24 cellular contexts compared by ENCODE assay signal in the genomic region with DNA sequence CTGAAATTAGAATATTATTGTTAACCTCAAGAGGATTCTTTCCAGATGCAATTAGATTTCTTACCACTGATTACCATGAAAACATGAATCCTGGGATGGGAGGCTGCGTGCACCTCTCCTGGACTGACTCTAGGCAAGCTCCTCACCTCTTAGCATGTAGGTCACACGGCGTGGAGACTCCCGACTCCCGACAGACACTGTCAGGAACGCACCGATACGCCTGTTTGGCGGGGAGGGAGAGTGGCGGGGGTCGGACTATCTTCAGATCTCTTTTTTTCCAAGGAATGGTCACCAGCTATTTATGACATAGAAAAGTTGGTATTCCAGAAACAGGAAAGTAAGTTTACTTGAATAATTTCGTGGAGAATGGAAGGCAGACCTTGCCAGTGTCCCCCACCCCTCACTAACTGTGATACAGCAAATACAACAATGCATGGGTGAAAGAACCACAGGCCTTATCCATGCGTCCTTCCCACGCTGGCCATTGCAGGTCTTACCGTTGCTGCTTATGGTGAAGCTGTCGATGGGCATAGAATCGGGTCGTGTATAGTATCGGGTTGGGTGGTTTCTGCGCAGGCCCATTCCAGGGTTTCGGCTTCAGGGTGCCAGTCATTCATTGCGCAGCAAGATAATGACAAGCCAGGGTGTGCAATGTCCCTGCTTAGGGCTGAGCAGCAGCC.
"Had no signal": no experiment of that assay in that cellular context is flagged by ENCODE, and none has a peak within 500 bp of the region (broad histone marks: within the 10 kb centered on the region; RNA-seq: fewer than 3 reads in every experiment).

No MANE protein-coding gene starts in this region.

- H3K4me3 Mint-ChIP-seq: activated T-helper 1 cell treated with anti-CD3 and anti-CD28 coated beads, Interleukin-12 subunit alpha, Interleukin-12 subunit beta, Interleukin-2, Interleukin-4 antibody, amounts not matched to agents 30 ng/mL and 10 ng/mL and 1 ng/mL, durations not matched to agents 14 hours and 24 hours and 36 hours; brain; naive thymus-derived CD4-positive, alpha-beta T cell; neural progenitor cell; WTC11 had no signal

- H3K9me3 Mint-ChIP-seq: activated T-helper 1 cell treated with anti-CD3 and anti-CD28 coated beads, Interleukin-12 subunit alpha, Interleukin-12 subunit beta, Interleukin-2, Interleukin-4 antibody, amounts not matched to agents 30 ng/mL and 10 ng/mL and 1 ng/mL, durations not matched to agents 14 hours and 24 hours and 36 hours; brain; effector memory CD8-positive, alpha-beta T cell; neural progenitor cell; WTC11 had no signal

- H3K27ac ChIP-seq: dorsolateral prefrontal cortex, esophagus muscularis mucosa, left ventricle myocardium inferior, neural progenitor cell, prostate gland, stomach, suprapubic skin, transverse colon, uterus had no signal

- ATAC-seq: effector memory CD8-positive, alpha-beta T cell; naive thymus-derived CD4-positive, alpha-beta T cell; WTC11 had no signal

- H3K4me3 ChIP-seq: dorsolateral prefrontal cortex, esophagus muscularis mucosa, left ventricle myocardium inferior, neural progenitor cell, prostate gland, stomach, suprapubic skin, transverse colon, uterus had no signal

- H3K27me3 Mint-ChIP-seq: brain; effector memory CD8-positive, alpha-beta T cell; naive thymus-derived CD4-positive, alpha-beta T cell had no signal

- DNase-seq: activated CD4-positive, alpha-beta T cell treated with anti-CD3 and anti-CD28 coated beads, Interleukin-2, amount 50 U/mL, for 48 hours; activated CD8-positive, alpha-beta memory T cell treated with anti-CD3 and anti-CD28 coated beads, Interleukin-2, amount 50 U/mL, for 48 hours; activated naive CD4-positive, alpha-beta T cell; central memory CD4-positive, alpha-beta T cell; effector memory CD8-positive, alpha-beta T cell; glutamatergic neuron; hippocampal formation; left ventricle myocardium inferior; naive thymus-derived CD4-positive, alpha-beta T cell; stimulated activated CD4-positive, alpha-beta T cell treated with anti-CD3 and anti-CD28 coated beads, Interleukin-4, amount 100 ng/mL, for 4 hours; stomach; T1000; transverse colon; uterus had no signal

- H3K4me2 ChIP-seq: neural progenitor cell had no signal

- H3K27ac Mint-ChIP-seq: activated T-helper 1 cell treated with anti-CD3 and anti-CD28 coated beads, Interleukin-12 subunit alpha, Interleukin-12 subunit beta, Interleukin-2, Interleukin-4 antibody, amounts not matched to agents 30 ng/mL and 10 ng/mL and 1 ng/mL, durations not matched to agents 14 hours and 24 hours and 36 hours; brain; naive thymus-derived CD4-positive, alpha-beta T cell; neural progenitor cell; WTC11 had no signal

- H3K9ac ChIP-seq: neural progenitor cell had no signal

- H3K4me1 ChIP-seq: esophagus muscularis mucosa, left ventricle myocardium inferior, neural progenitor cell, prostate gland, stomach, suprapubic skin, transverse colon, uterus had no signal

- H3K4me1 Mint-ChIP-seq: brain, neural progenitor cell, WTC11 had no signal

- FAIRE-seq: colon, frontal cortex had no signal

- H2AFZ ChIP-seq: neural progenitor cell had no signal

- H3K9me3 ChIP-seq: esophagus muscularis mucosa, left ventricle myocardium inferior, prostate gland, stomach, suprapubic skin, transverse colon, uterus had no signal

- H3K36me3 ChIP-seq: neural progenitor cell, uterus had no signal

- H3K27me3 ChIP-seq: dorsolateral prefrontal cortex, esophagus muscularis mucosa, neural progenitor cell, stomach, suprapubic skin, transverse colon, uterus had no signal
